Comparison of ENCODE assay signal across 14 cellular contexts in genomic region chr10:33703897-33704825, GRCh38.
DNase-seq lines count a peak whose midpoint lies in the region; ATAC-seq, FAIRE-seq and TF ChIP-seq lines count a peak whose summit lies in the region.
"Had no signal": no experiment of that assay in that cellular context is flagged by ENCODE, and none has a peak within 500 bp of the region (broad histone marks: within the 10 kb centered on the region; RNA-seq: fewer than 3 reads in every experiment).

No MANE protein-coding gene starts in this region.

- TF ChIP-seq POLR2A in erythroblast (IDR thresholded peaks at IDR 0.05; ENCODE audit: low read length), result no peak

- H3K27ac ChIP-seq in left ventricle myocardium inferior (replicated peaks) (no peak overlapping the region), small intestine (ENCODE audit: low read depth in 1 of 2, low read length in 1 of 2) (no peak overlapping the region)
- H3K27ac ChIP-seq: colonic mucosa, testis had no signal

- no peaks in the 10 kb centered on the region for H3K27me3 ChIP-seq in left ventricle myocardium inferior (ENCODE audit: low read depth)
- H3K27me3 ChIP-seq in bronchial epithelial cell (ENCODE audit: control insufficient read depth, insufficient read depth, low read length), result no peaks in the 10 kb centered on the region
- H3K27me3 ChIP-seq in kidney epithelial cell (ENCODE audit: control insufficient read depth, insufficient read depth, low read length), result no peaks in the 10 kb centered on the region
- no peaks in the 10 kb centered on the region for H3K27me3 ChIP-seq in small intestine (ENCODE audit: control insufficient read depth in 2 of 2, insufficient read depth in 2 of 2, low read length in 2 of 2)
- H3K27me3 ChIP-seq: colonic mucosa, testis had no signal

- DNase-seq in Right ventricle myocardium inferior (ENCODE audit: missing footprints), result no peak
- no peak for DNase-seq in left ventricle myocardium inferior
- peak; percentile 74 for DNase-seq in bronchial epithelial cell (ENCODE audit: low read depth)
- peak; percentile 29 for DNase-seq in kidney epithelial cell (ENCODE audit: low read depth)
- DNase-seq in erythroblast (lab: John Stamatoyannopoulos, UW), result no peak
- DNase-seq in small intestine, result no peak
- DNase-seq: activated CD8-positive, alpha-beta T cell treated with anti-CD3 and anti-CD28 coated beads, Interleukin-2, amount 10 ng/mL, durations not matched to agents 7 days and 5 days; activated naive CD4-positive, alpha-beta T cell treated with anti-CD3 and anti-CD28 coated beads for 36 hours; colonic mucosa; midbrain; testis had no signal

- 66 to 75% (median 74%) methylated on average over 6 of the region's 6 CpGs for WGBS in small intestine, 3 donors

- H3K4me1 ChIP-seq in left ventricle myocardium inferior (peaks cover 29% of the 10 kb centered on the region), small intestine (ENCODE audit: control insufficient read depth in 2 of 2, insufficient read depth in 1 of 2, low read depth in 1 of 2, low read length in 1 of 2) (no peaks in the 10 kb centered on the region)
- H3K4me1 ChIP-seq: colonic mucosa, testis had no signal

- H3K9me3 ChIP-seq in left ventricle myocardium inferior (replicated peaks), result no peaks in the 10 kb centered on the region
- H3K9me3 ChIP-seq in small intestine (ENCODE audit: control insufficient read depth, low read depth), result no peaks in the 10 kb centered on the region
- H3K9me3 ChIP-seq: colonic mucosa, testis had no signal

- no peak for TF ChIP-seq CTCF in left ventricle myocardium inferior (IDR thresholded peaks at IDR 0.05; ENCODE audit: borderline replicate concordance)
- TF ChIP-seq CTCF in bronchial epithelial cell (IDR thresholded peaks at IDR 0.05; ENCODE audit: insufficient read depth, low read length, severe bottlenecking), result no peak
- no peak for TF ChIP-seq CTCF in kidney epithelial cell (IDR thresholded peaks at IDR 0.05; ENCODE audit: insufficient read depth, low read length, poor library complexity, severe bottlenecking)

- H3K36me3 ChIP-seq in left ventricle myocardium inferior (no peaks in the 10 kb centered on the region), bronchial epithelial cell (ENCODE audit: control insufficient read depth, insufficient read depth, low read length) (no peaks in the 10 kb centered on the region), kidney epithelial cell (ENCODE audit: control insufficient read depth, insufficient read depth, low read length) (no peaks in the 10 kb centered on the region), small intestine (ENCODE audit: control insufficient read depth in 2 of 2, insufficient read depth in 2 of 2, low read length in 2 of 2) (no peaks in the 10 kb centered on the region)
- H3K36me3 ChIP-seq: colonic mucosa had no signal

- intact Hi-C loops in Right ventricle myocardium inferior (cut with DNase I) (no loop called here), left ventricle myocardium inferior (cut with micrococcal nuclease) (no loop called here)

- H3K4me3 ChIP-seq in left ventricle myocardium inferior (no peak overlapping the region), bronchial epithelial cell (ENCODE audit: low read depth, low read length) (no peak overlapping the region), kidney epithelial cell (ENCODE audit: low read depth, low read length) (no peak overlapping the region), small intestine (ENCODE audit: low read depth in 1 of 2, low read length in 2 of 2) (no peak overlapping the region)
- H3K4me3 ChIP-seq: colonic mucosa, testis had no signal

- FAIRE-seq in bronchial epithelial cell (lab: Jason Lieb, UNC), result no peak
- FAIRE-seq in small intestine (lab: Jason Lieb, UNC), result no peak

- ATAC-seq in Right ventricle myocardium inferior (peak; percentile 20), HG02970 (IDR thresholded peaks at IDR 0.05; ENCODE audit: low FRiP score, unreplicated experiment) (no peak), HG03432 (IDR thresholded peaks at IDR 0.05; ENCODE audit: unreplicated experiment) (no peak)
- ATAC-seq: activated CD8-positive, alpha-beta T cell treated with anti-CD3 and anti-CD28 coated beads, Interleukin-2, amount 10 ng/mL, durations not matched to agents 7 days and 5 days; Panc1 had no signal

Comparison
In these comparisons a context has a peak if more than half of its experiments do, and no peak if none do; other contexts are left out.
1. DNase-seq: peak in bronchial epithelial cell (single experiment) and kidney epithelial cell (single experiment); none in Right ventricle myocardium inferior (single experiment), left ventricle myocardium inferior (single experiment), erythroblast (0 of 2) and small intestine (single experiment).